Comparison of ENCODE assay signal across 8 cellular contexts in genomic region chr5:109410389-109411174, GRCh38. TPM values are rescaled to one million over a fixed set of nuclear protein-coding genes. Genes with fewer than 3 reads are reported as not detected.
A peak's percentile ranks its signal among the peaks of the same experiment; 100 is the strongest.
DNase-seq lines count a peak whose midpoint lies in the region; ATAC-seq and TF ChIP-seq lines count a peak whose summit lies in the region.

No MANE protein-coding gene starts in this region.

- H3K9me3 ChIP-seq in adipocyte (ENCODE audit: control insufficient read depth, low read length): no peaks in the 10 kb centered on the region
- H3K9me3 ChIP-seq in cardiac muscle cell (ENCODE audit: low read depth): no peaks in the 10 kb centered on the region
- H3K9me3 ChIP-seq in ovary: no peaks in the 10 kb centered on the region
- no peaks in the 10 kb centered on the region for H3K9me3 ChIP-seq in aorta (ENCODE audit: control insufficient read depth, low read length)

- H3K4me1 ChIP-seq in adipocyte (ENCODE audit: control insufficient read depth, insufficient read depth, low read length) (peaks cover 36% of the 10 kb centered on the region), cardiac muscle cell (ENCODE audit: low read depth) (peaks cover 41% of the 10 kb centered on the region), ovary (ENCODE audit: insufficient read depth) (peaks cover 2% of the 10 kb centered on the region), aorta (ENCODE audit: control insufficient read depth in 1 of 2, insufficient read depth in 2 of 2, low read length in 2 of 2) (peaks cover 0 to 2% of the 10 kb centered on the region in 2 donors)

- TF ChIP-seq POLR2A in ovary (IDR thresholded peaks at IDR 0.05): peak; percentile 31

- TF ChIP-seq CTCF in C4-2B (conservative IDR thresholded peaks at IDR 0.05) (no peak), cardiac muscle cell (IDR thresholded peaks at IDR 0.05; ENCODE audit: low read depth, low read length) (no peak), ovary (IDR thresholded peaks at IDR 0.05) (peak in 1 of 3 donors; percentile 7)

- intact Hi-C loops in ovary (cut with DNase I): no loop called here
- intact Hi-C loops in aorta (cut with DNase I): loop anchor here in 1 of 2 donors (2.0 kb wide), 2 partner anchors 44 to 662 kb away; no protein-coding TSS in a partner anchor

- DNase-seq in HT1080 (ENCODE audit: low read depth): peak; percentile 78
- peak; percentile 84 for DNase-seq in SK-MEL-5 (ENCODE audit: low read depth, low spot score)
- DNase-seq in adipocyte (ENCODE audit: low read depth): peak; percentile 85
- peak; percentile 86 to 91 for DNase-seq in cardiac muscle cell (ENCODE audit: low read depth in 1 of 2, low spot score in 1 of 2)
- peak; percentile 75 to 87 (median 83) for DNase-seq in ovary
- peak; percentile 88 to 89 for DNase-seq in aorta

- H3K4me3 ChIP-seq in adipocyte (ENCODE audit: low read length) (peak overlapping the region; percentile 93), cardiac muscle cell (peak overlapping the region; percentile 43), ovary (peak overlapping the region; percentile 64), aorta (ENCODE audit: low read length in 2 of 2) (peak overlapping the region; percentile 46 to 89)

- H3K9ac ChIP-seq in adipocyte (ENCODE audit: low read length): peak overlapping the region; percentile 97

- ATAC-seq in GM19372 (IDR thresholded peaks at IDR 0.05; ENCODE audit: low read depth, unreplicated experiment) (peak; percentile 21), aorta (ENCODE audit: low FRiP score) (peak; percentile 75)

- no peak for TF ChIP-seq EP300 in ovary (IDR thresholded peaks at IDR 0.05)

- H3K27ac ChIP-seq in C4-2B (peak overlapping the region; percentile 85), cardiac muscle cell (peak overlapping the region; percentile 97), ovary (peak overlapping the region; percentile 92 to 93), aorta (ENCODE audit: low read depth in 1 of 2, low read length in 2 of 2) (peak overlapping the region; percentile 97 to 99)

- 1 to 2% (median 1%) methylated on average over 26 of the region's 26 CpGs for WGBS in ovary, 3 donors
- WGBS in aorta, 2 donors: 1% methylated on average over 26 of the region's 26 CpGs

- no peaks in the 10 kb centered on the region for H3K36me3 ChIP-seq in adipocyte (ENCODE audit: control insufficient read depth, insufficient read depth, low read length, severe bottlenecking)
- H3K36me3 ChIP-seq in cardiac muscle cell: no peaks in the 10 kb centered on the region
- no peaks in the 10 kb centered on the region for H3K36me3 ChIP-seq in ovary
- no peaks in the 10 kb centered on the region for H3K36me3 ChIP-seq in aorta (ENCODE audit: control insufficient read depth in 1 of 2, insufficient read depth in 2 of 2, low read length in 1 of 2)

- in situ Hi-C loops in SK-MEL-5 (cut with HindIII; ENCODE audit: low pct_unique_long_range_greater_than_20kb, low sequenced_read_pairs): no loop called here

- H3K27me3 ChIP-seq in adipocyte (replicated peaks; ENCODE audit: control insufficient read depth, insufficient read depth, low read length) (no peaks in the 10 kb centered on the region), cardiac muscle cell (no peaks in the 10 kb centered on the region), ovary (no peaks in the 10 kb centered on the region), aorta (ENCODE audit: control insufficient read depth in 1 of 2, insufficient read depth in 2 of 2, low read length in 1 of 2) (no peaks in the 10 kb centered on the region)

RNA-seq across cellular contexts. Expression of gene PJA2, which starts 0.8 kb away (rescaled TPM):
- 21.7 and 26.2 TPM in 2 replicates for total RNA-seq in HT1080 (2014; rRNA removed; shearing (Covaris generic))
- 42.8 and 58.1 TPM in 2 replicates for polyA plus RNA-seq in HT1080 (2015; cell fraction: cytosol; rRNA removed)
- polyA plus RNA-seq in HT1080 (2015; cell fraction: nucleus; rRNA removed): 87.6 and 92.3 TPM in 2 replicates
- 29.1 and 30.1 TPM in 2 replicates for total RNA-seq in SK-MEL-5 (2014; rRNA removed; shearing (Covaris generic))
- 28.8 and 36.8 TPM in 2 replicates for polyA plus RNA-seq in SK-MEL-5 (2015; cell fraction: cytosol; rRNA removed)
- polyA plus RNA-seq in SK-MEL-5 (2015; cell fraction: nucleus; rRNA removed): 20.8 and 24.4 TPM in 2 replicates
- 58.2 and 71.8 TPM in 2 replicates for total RNA-seq in cardiac muscle cell
- 73.6 and 92.1 TPM in 2 replicates for polyA plus RNA-seq in cardiac muscle cell
- total RNA-seq in ovary: 100 to 1,000 TPM in 6 of 7 donors, 10 to 100 TPM in 1; 96.0 to 122 (median 110) TPM
- 100 to 1,000 TPM in 1 of 2 donors, 10 to 100 TPM in 1; 58.8 to 105 TPM for polyA plus RNA-seq in ovary
- total RNA-seq in aorta: 100 to 1,000 TPM; 128 to 157 TPM
- 10 to 100 TPM; 65.9 to 74.0 TPM for polyA plus RNA-seq in aorta

Comparison
In these comparisons a context has a peak if more than half of its experiments do, and no peak if none do; other contexts are left out.
1. Peak in every context shown above with its lines: DNase-seq, ATAC-seq, H3K4me3 ChIP-seq and H3K27ac ChIP-seq.
2. H3K4me3 ChIP-seq: peak in every context shown above with its lines; median percentile 93 in adipocyte; 68 in aorta; 64 in ovary; 43 in cardiac muscle cell.